In genomic region chr11:128802358-128802981, GRCh38 we compare ENCODE assay signal across 8 cellular contexts.
DNase-seq lines count a peak whose midpoint lies in the region; ATAC-seq and TF ChIP-seq lines count a peak whose summit lies in the region.

No MANE protein-coding gene starts in this region.

- DNase-seq in BE2C (peak; percentile 77), SKM-1 treated with dmso at 0.1 percent for 144 hours (lab: John Stamatoyannopoulos, UW; ENCODE audit: unreplicated experiment) (peak; percentile 67), iPS DF 4.7 (ENCODE audit: extremely low read depth, low spot score) (peak; percentile 53), midbrain (lab: John Stamatoyannopoulos, UW) (no peak)
- no peak for DNase-seq in activated CD4-positive, alpha-beta T cell treated with anti-CD3 and anti-CD28 coated beads, Interleukin-2, amount 10 ng/mL, durations not matched to agents 24 days and 14 days
- DNase-seq in activated CD4-positive, alpha-beta T cell treated with anti-CD3 and anti-CD28 coated beads for 1 hour = no peak

- H3K9me3 Mint-ChIP-seq in activated CD4-positive, alpha-beta T cell treated with anti-CD3 and anti-CD28 coated beads, Interleukin-2, amount 10 ng/mL, durations not matched to agents 24 days and 14 days = no peaks in the 10 kb centered on the region

- no peaks in the 10 kb centered on the region for H3K27me3 ChIP-seq in BE2C

- no peaks in the 10 kb centered on the region for H3K36me3 ChIP-seq in BE2C

- intact Hi-C loops in activated CD4-positive, alpha-beta T cell treated with anti-CD3 and anti-CD28 coated beads, Interleukin-2, amount 10 ng/mL, durations not matched to agents 24 days and 14 days (cut with micrococcal nuclease) = no loop called here

- H3K4me1 Mint-ChIP-seq in activated CD4-positive, alpha-beta T cell treated with anti-CD3 and anti-CD28 coated beads, Interleukin-2, amount 10 ng/mL, durations not matched to agents 24 days and 14 days = peaks cover 24% of the 10 kb centered on the region

- H3K4me3 Mint-ChIP-seq in activated CD4-positive, alpha-beta T cell treated with anti-CD3 and anti-CD28 coated beads, Interleukin-2, amount 10 ng/mL, durations not matched to agents 24 days and 14 days = no peak overlapping the region

- no peak overlapping the region for H3K27ac Mint-ChIP-seq in activated CD4-positive, alpha-beta T cell treated with anti-CD3 and anti-CD28 coated beads, Interleukin-2, amount 10 ng/mL, durations not matched to agents 24 days and 14 days

- peaks cover 12% of the 10 kb centered on the region for H3K4me1 ChIP-seq in BE2C

- TF ChIP-seq CTCF in BE2C (IDR thresholded peaks at IDR 0.05; ENCODE audit: low read depth, low read length) = peak; percentile 93

- H3K36me3 Mint-ChIP-seq in activated CD4-positive, alpha-beta T cell treated with anti-CD3 and anti-CD28 coated beads, Interleukin-2, amount 10 ng/mL, durations not matched to agents 24 days and 14 days (ENCODE audit: low read depth) = peaks cover 51% of the 10 kb centered on the region

- no peaks in the 10 kb centered on the region for H3K27me3 Mint-ChIP-seq in activated CD4-positive, alpha-beta T cell treated with anti-CD3 and anti-CD28 coated beads, Interleukin-2, amount 10 ng/mL, durations not matched to agents 24 days and 14 days

- H3K4me3 ChIP-seq in BE2C (ENCODE audit: low read depth, low read length) = no peak overlapping the region

- ATAC-seq in GM21619 (IDR thresholded peaks at IDR 0.05; ENCODE audit: unreplicated experiment) (peak; percentile 66), HG03571 (IDR thresholded peaks at IDR 0.05; ENCODE audit: unreplicated experiment) (no peak)

- no peaks in the 10 kb centered on the region for H3K9me3 ChIP-seq in BE2C

Comparison
In these comparisons a context has a peak if more than half of its experiments do, and no peak if none do; other contexts are left out.
1. DNase-seq: peak in BE2C (single experiment), SKM-1 treated with dmso at 0.1 percent for 144 hours (single experiment) and iPS DF 4.7 (single experiment); none in activated CD4-positive, alpha-beta T cell treated with anti-CD3 and anti-CD28 coated beads, Interleukin-2, amount 10 ng/mL, durations not matched to agents 24 days and 14 days (single experiment), midbrain (single experiment) and activated CD4-positive, alpha-beta T cell treated with anti-CD3 and anti-CD28 coated beads for 1 hour (single experiment).